ENCODE assay signal across 2 cellular contexts in genomic region chr7:123771256-123771655, GRCh38.
TF ChIP-seq lines count a peak whose summit lies in the region.

No MANE protein-coding gene starts in this region.

TF ChIP-seq in GM12878, 131 proteins besides CTCF, POLR2A, EP300 and RAD21:
- no peak for TF ChIP-seq NBN (IDR thresholded peaks at IDR 0.05)
- no peak for TF ChIP-seq E2F4 (IDR thresholded peaks at IDR 0.05; ENCODE audit: low read depth, low read length)
- TF ChIP-seq IKZF2 (IDR thresholded peaks at IDR 0.05), result no peak
- TF ChIP-seq GATAD2B (conservative IDR thresholded peaks at IDR 0.05; ENCODE audit: low read depth), result no peak
- TF ChIP-seq ZNF207 (IDR thresholded peaks at IDR 0.05; ENCODE audit: borderline replicate concordance), result no peak
- TF ChIP-seq MTA2 (IDR thresholded peaks at IDR 0.05; ENCODE audit: low read depth), result no peak
- no peak for TF ChIP-seq CBFB (IDR thresholded peaks at IDR 0.05; ENCODE audit: low read depth)
- TF ChIP-seq HDGF (IDR thresholded peaks at IDR 0.05), result no peak
TF ChIP-seq in GM12878: peak in this region for 0.

TF ChIP-seq in HepG2, 621 proteins besides CTCF, POLR2A, EP300 and RAD21:
- no peak for TF ChIP-seq MNT (IDR thresholded peaks at IDR 0.05)
- TF ChIP-seq REST (IDR thresholded peaks at IDR 0.05; ENCODE audit: borderline replicate concordance in 1 of 2, low read depth in 1 of 2, low read length in 2 of 2), result no peak
- no peak for TF ChIP-seq ZNF788 (CRISPR knock-in tag; IDR thresholded peaks at IDR 0.05; ENCODE audit: borderline replicate concordance)
- TF ChIP-seq ARNT2 (CRISPR knock-in tag; IDR thresholded peaks at IDR 0.05; ENCODE audit: low read depth), result no peak
- no peak for TF ChIP-seq ZMYM2 (CRISPR knock-in tag; IDR thresholded peaks at IDR 0.05)
- no peak for TF ChIP-seq ZNF720 (CRISPR knock-in tag; IDR thresholded peaks at IDR 0.05)
- no peak for TF ChIP-seq MATR3 (CRISPR knock-in tag; IDR thresholded peaks at IDR 0.05)
- no peak for TF ChIP-seq ZNF879 (CRISPR knock-in tag; IDR thresholded peaks at IDR 0.05)
- TF ChIP-seq ZNF772 (CRISPR knock-in tag; IDR thresholded peaks at IDR 0.05), result no peak
- TF ChIP-seq CENPBD1 (CRISPR knock-in tag; IDR thresholded peaks at IDR 0.05; ENCODE audit: borderline replicate concordance, low read depth), result no peak
- TF ChIP-seq PHF21A (CRISPR knock-in tag; IDR thresholded peaks at IDR 0.05), result no peak
- TF ChIP-seq BHLHE40 (IDR thresholded peaks at IDR 0.05; ENCODE audit: low read length), result no peak
- no peak for TF ChIP-seq ZXDC (CRISPR knock-in tag; IDR thresholded peaks at IDR 0.05)
- no peak for TF ChIP-seq GZF1 (CRISPR knock-in tag; IDR thresholded peaks at IDR 0.05)
- no peak for TF ChIP-seq ZNF780A (CRISPR knock-in tag; IDR thresholded peaks at IDR 0.05)
- TF ChIP-seq ZNF414 (CRISPR knock-in tag; IDR thresholded peaks at IDR 0.05), result no peak
- no peak for TF ChIP-seq SP2 (CRISPR knock-in tag; IDR thresholded peaks at IDR 0.05)
